ENCODE assay signal across 8 cellular contexts in the genomic region with DNA sequence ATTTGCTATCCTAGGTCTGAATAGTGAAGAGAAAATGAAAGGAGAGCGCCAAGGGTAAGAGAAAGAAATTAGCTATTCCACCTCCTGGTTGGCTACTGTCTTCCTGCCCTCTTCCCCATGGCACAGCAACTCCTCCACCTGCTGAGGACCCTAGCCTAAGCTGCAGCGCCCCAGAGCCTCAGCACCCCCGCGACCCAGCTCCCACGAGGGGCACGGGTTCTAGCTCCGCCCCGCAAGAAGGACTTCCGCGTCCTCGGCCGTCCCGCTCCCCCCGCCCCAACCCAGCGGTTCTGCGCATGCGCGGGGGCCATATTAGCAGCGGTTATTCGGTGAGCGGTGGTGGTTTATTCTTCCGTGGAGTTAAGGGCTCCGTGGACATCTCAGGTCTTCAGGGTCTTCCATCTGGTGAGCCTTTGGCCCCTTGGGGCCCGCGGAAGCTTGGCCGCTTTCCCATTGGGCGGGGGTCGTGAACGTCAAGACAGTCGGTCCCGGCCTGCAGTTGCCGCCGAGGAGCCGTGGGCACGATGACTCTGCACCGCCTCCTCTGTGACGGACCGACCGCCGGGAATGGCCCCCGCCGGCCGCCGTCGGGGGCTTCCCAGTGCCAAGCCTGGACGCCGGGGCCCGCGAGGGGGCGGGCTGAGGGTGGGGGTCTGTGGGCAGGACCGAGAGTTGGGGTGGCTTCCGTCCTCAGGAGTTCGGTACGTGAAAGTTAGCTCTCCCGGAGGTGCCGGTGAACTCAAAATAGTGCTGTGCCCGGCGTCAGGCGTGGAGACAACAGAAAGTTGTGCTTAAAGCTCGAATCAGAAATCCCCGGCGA. TPM values are rescaled to one million over a fixed set of nuclear protein-coding genes. Genes with fewer than 3 reads are reported as not detected.
DNase-seq lines count a peak whose midpoint lies in the region; ATAC-seq, FAIRE-seq and TF ChIP-seq lines count a peak whose summit lies in the region.

Gene PSMA4, plus strand, starts transcription at position 310 of the 820 bp plus-strand sequence. CDS start 1,484 bp downstream, outside the sequence.

- H3K27ac Mint-ChIP-seq in astrocyte (ENCODE audit: unreplicated experiment), result peak within 1 kb of the TSS; percentile 97

- peaks cover 18% of the 10 kb centered on the region for H3K4me1 Mint-ChIP-seq in astrocyte (ENCODE audit: low read depth, unreplicated experiment)

- peak within 1 kb of the TSS; percentile 97 for H3K27ac ChIP-seq in astrocyte (ENCODE audit: low read depth, low read length)

- TF ChIP-seq CTCF in astrocyte (IDR thresholded peaks at IDR 0.05; ENCODE audit: insufficient read depth, low read depth, low read length) (no peak), retinal pigment epithelial cell (conservative IDR thresholded peaks at IDR 0.05; ENCODE audit: low read depth, low read length) (no peak)

- peak; percentile 79 for ATAC-seq in GM18498 (IDR thresholded peaks at IDR 0.05; ENCODE audit: unreplicated experiment)
- peak; percentile 81 for ATAC-seq in HG02885 (IDR thresholded peaks at IDR 0.05; ENCODE audit: poor library complexity, unreplicated experiment)
- no peak for ATAC-seq in HG03469 (IDR thresholded peaks at IDR 0.05; ENCODE audit: unreplicated experiment)

- no peaks in the 10 kb centered on the region for H3K9me3 ChIP-seq in astrocyte (ENCODE audit: insufficient read depth, low read depth, low read length)

- peak; percentile 71 to 84 for DNase-seq in NCI-H1930 (lab: John Stamatoyannopoulos, UW)
- DNase-seq in T-helper 22 cell (ENCODE audit: low read depth), result peak; percentile 86
- peak; percentile 64 for DNase-seq in astrocyte (ENCODE audit: low read depth)
- DNase-seq in hepatic stellate cell (ENCODE audit: low spot score), result peak; percentile 93
- DNase-seq in retinal pigment epithelial cell (ENCODE audit: low read depth), result peak; percentile 23

- H3K9me3 Mint-ChIP-seq in astrocyte (ENCODE audit: unreplicated experiment), result no peaks in the 10 kb centered on the region

- no peaks in the 10 kb centered on the region for H3K27me3 Mint-ChIP-seq in astrocyte (ENCODE audit: low read depth, unreplicated experiment)

- H3K4me1 ChIP-seq in astrocyte (ENCODE audit: insufficient read depth, low read length), result peaks cover 10% of the 10 kb centered on the region

- H3K36me3 Mint-ChIP-seq in astrocyte (ENCODE audit: low read depth, unreplicated experiment), result peaks cover 2% of the 10 kb centered on the region

- peaks cover 34% of the 10 kb centered on the region for H3K79me2 ChIP-seq in astrocyte (ENCODE audit: insufficient read depth, low read length)

- H3K4me2 ChIP-seq in astrocyte (ENCODE audit: low read length), result peak within 1 kb of the TSS; percentile 91

- peak within 1 kb of the TSS; percentile 97 for H3K9ac ChIP-seq in astrocyte (ENCODE audit: low read length)

- peaks cover 9% of the 10 kb centered on the region for H3K36me3 ChIP-seq in astrocyte (ENCODE audit: insufficient read depth, low read length)

- peaks cover 29% of the 10 kb centered on the region for H4K20me1 ChIP-seq in astrocyte (ENCODE audit: insufficient read depth, low read length)

- FAIRE-seq in astrocyte (lab: Jason Lieb, UNC), result no peak

- H2AFZ ChIP-seq in astrocyte (ENCODE audit: low read depth, low read length), result peak within 1 kb of the TSS; percentile 86

- H3K4me3 ChIP-seq in astrocyte (ENCODE audit: insufficient read depth, low read depth, low read length) (peak within 1 kb of the TSS; percentile 96), retinal pigment epithelial cell (ENCODE audit: low read length) (peak within 1 kb of the TSS; percentile 98)

- peak within 1 kb of the TSS; percentile 99 for H3K4me3 Mint-ChIP-seq in astrocyte (ENCODE audit: unreplicated experiment)

- H3K27me3 ChIP-seq in astrocyte (ENCODE audit: insufficient read depth, low read length), result no peaks in the 10 kb centered on the region

RNA-seq across cellular contexts. Expression of gene PSMA4, which starts in this region (rescaled TPM):
- total RNA-seq in astrocyte, result 204 and 205 TPM in 2 replicates

Comparison
In these comparisons a context has a peak if more than half of its experiments do, and no peak if none do; other contexts are left out.
1. DNase-seq: peak in every context shown above with its lines; median percentile 93 in hepatic stellate cell; 86 in T-helper 22 cell; 78 in NCI-H1930; 64 in astrocyte; 23 in retinal pigment epithelial cell.